ENCODE assay signal across 8 cellular contexts in the genomic region with DNA sequence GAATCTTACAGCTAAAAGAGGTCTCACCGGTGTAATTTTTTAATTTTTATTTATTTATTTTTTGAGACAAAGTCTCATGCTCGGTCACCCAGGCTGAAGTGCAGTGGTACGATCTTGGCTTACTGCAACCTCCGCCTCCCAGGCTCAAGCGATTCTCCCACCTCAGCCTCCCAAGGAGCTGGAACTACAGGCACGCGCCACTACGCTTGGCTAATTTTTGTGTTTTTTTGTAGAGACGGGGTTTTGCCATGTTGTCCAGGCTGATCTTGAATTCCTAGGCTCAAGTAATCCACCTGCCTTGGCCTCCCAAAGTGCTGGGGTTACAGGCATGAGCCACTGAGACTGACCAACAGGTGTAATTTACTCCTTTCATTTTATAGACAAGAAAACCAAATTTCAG.
DNase-seq lines count a peak whose midpoint lies in the region; ATAC-seq and TF ChIP-seq lines count a peak whose summit lies in the region.
"Not testable (repeated sequence)": the region's sequence is repeated elsewhere in the genome, so short reads cannot be mapped to it uniquely, and the experiment has no call there.

No MANE protein-coding gene starts in this region.

- not testable (repeated sequence) for H3K36me3 ChIP-seq in esophagus squamous epithelium; muscle layer of duodenum (ENCODE audit: control insufficient read depth in 1 of 2, insufficient read depth in 2 of 2, low read length in 2 of 2); spleen; upper lobe of left lung

- CTCF ChIA-PET in activated CD4-positive, alpha-beta T cell treated with anti-CD3 and anti-CD28 coated beads for 36 hours (lab: Charles Lee), result interaction anchor here (0.7 to 5.5 kb wide), 18 partner anchors 8 to 382 kb away, joined by 3 to 102 read pairs (median 4); partner anchors contain the start of gene CREM

- H3K27ac Mint-ChIP-seq in activated CD4-positive, alpha-beta T cell treated with anti-CD3 and anti-CD28 coated beads for 36 hours, result peak overlapping the region; percentile 74
- not testable (repeated sequence) for H3K27ac Mint-ChIP-seq in activated T-cell treated with anti-CD3 and anti-CD28 coated beads, Interleukin-2, amount 50 U/mL, for 72 hours
- H3K27ac Mint-ChIP-seq in activated naive CD8-positive, alpha-beta T cell treated with anti-CD3 and anti-CD28 coated beads, Interleukin-2, amount 50 U/mL, for 24 hours, result peak overlapping the region; percentile 50
- H3K27ac Mint-ChIP-seq in immature natural killer cell, result peak overlapping the region; percentile 97 to 100 (median 98)

- H3K27ac ChIP-seq in esophagus squamous epithelium (peak overlapping the region in 3 of 4 donors; percentile 12 to 43 (median 24)), muscle layer of duodenum (ENCODE audit: low read length) (peak overlapping the region; percentile 40), spleen (peak overlapping the region in 6 of 8 donors; percentile 26 to 81 (median 72)), upper lobe of left lung (peak overlapping the region; percentile 6 to 45 (median 17))

- not testable (repeated sequence) for H3K27me3 Mint-ChIP-seq in activated CD4-positive, alpha-beta T cell treated with anti-CD3 and anti-CD28 coated beads for 36 hours; activated T-cell treated with anti-CD3 and anti-CD28 coated beads, Interleukin-2, amount 50 U/mL, for 72 hours (ENCODE audit: low read depth); activated naive CD8-positive, alpha-beta T cell treated with anti-CD3 and anti-CD28 coated beads, Interleukin-2, amount 50 U/mL, for 24 hours; immature natural killer cell (ENCODE audit: low read depth in 3 of 3)

- ATAC-seq in activated CD4-positive, alpha-beta T cell treated with anti-CD3 and anti-CD28 coated beads for 36 hours; activated T-cell treated with anti-CD3 and anti-CD28 coated beads, Interleukin-2, amount 50 U/mL, for 72 hours (replicated peaks in 1 of 2); activated naive CD8-positive, alpha-beta T cell treated with anti-CD3 and anti-CD28 coated beads, Interleukin-2, amount 50 U/mL, for 24 hours; upper lobe of left lung (ENCODE audit: low FRiP score in 2 of 2): not testable (repeated sequence)

- H3K9me3 ChIP-seq in esophagus squamous epithelium; muscle layer of duodenum (ENCODE audit: control insufficient read depth in 1 of 2, low read length in 2 of 2); spleen; upper lobe of left lung: not testable (repeated sequence)

- H3K4me3 ChIP-seq in esophagus squamous epithelium; muscle layer of duodenum (ENCODE audit: low read depth in 1 of 2, low read length in 2 of 2); upper lobe of left lung: not testable (repeated sequence)
- peak overlapping the region in 1 of 8 donors; percentile 14 for H3K4me3 ChIP-seq in spleen

- TF ChIP-seq CTCF in esophagus squamous epithelium (IDR thresholded peaks at IDR 0.05); spleen (IDR thresholded peaks at IDR 0.05 in 8 of 11, conservative IDR thresholded peaks at IDR 0.05 in 3 of 11); upper lobe of left lung (IDR thresholded peaks at IDR 0.05): not testable (repeated sequence)

- H3K4me3 Mint-ChIP-seq in activated CD4-positive, alpha-beta T cell treated with anti-CD3 and anti-CD28 coated beads for 36 hours; activated naive CD8-positive, alpha-beta T cell treated with anti-CD3 and anti-CD28 coated beads, Interleukin-2, amount 50 U/mL, for 24 hours: not testable (repeated sequence)
- peak overlapping the region; percentile 45 to 53 for H3K4me3 Mint-ChIP-seq in activated T-cell treated with anti-CD3 and anti-CD28 coated beads, Interleukin-2, amount 50 U/mL, for 72 hours
- H3K4me3 Mint-ChIP-seq in immature natural killer cell, result peak overlapping the region; percentile 81 to 95 (median 84)

- TF ChIP-seq EP300 in upper lobe of left lung (IDR thresholded peaks at IDR 0.05), result not testable (repeated sequence)

- intact Hi-C loops in activated CD4-positive, alpha-beta T cell treated with anti-CD3 and anti-CD28 coated beads for 36 hours (cut with DNase I, micrococcal nuclease), result loop anchor here (5.0 to 10.0 kb wide), 2 partner anchors 125 to 562 kb away; no protein-coding TSS in a partner anchor
- intact Hi-C loops in esophagus squamous epithelium (cut with DNase I), result loop anchor here (5.0 kb wide), 1 partner anchor 95 kb away; no protein-coding TSS in a partner anchor
- intact Hi-C loops in spleen (cut with DNase I; ENCODE audit: low total_unique reads), result not testable (repeated sequence)

- H3K27me3 ChIP-seq in esophagus squamous epithelium; muscle layer of duodenum (ENCODE audit: low read depth, low read length); spleen (replicated peaks in 1 of 7); upper lobe of left lung: not testable (repeated sequence)

- H3K36me3 Mint-ChIP-seq in activated CD4-positive, alpha-beta T cell treated with anti-CD3 and anti-CD28 coated beads for 36 hours (ENCODE audit: low read depth); activated T-cell treated with anti-CD3 and anti-CD28 coated beads, Interleukin-2, amount 50 U/mL, for 72 hours (ENCODE audit: insufficient read depth in 2 of 2); activated naive CD8-positive, alpha-beta T cell treated with anti-CD3 and anti-CD28 coated beads, Interleukin-2, amount 50 U/mL, for 24 hours (ENCODE audit: low read depth); immature natural killer cell: not testable (repeated sequence)

- DNase-seq in activated CD4-positive, alpha-beta T cell treated with anti-CD3 and anti-CD28 coated beads for 36 hours; activated T-cell treated with anti-CD3 and anti-CD28 coated beads, Interleukin-2, amount 50 U/mL, for 72 hours; activated naive CD8-positive, alpha-beta T cell treated with anti-CD3 and anti-CD28 coated beads, Interleukin-2, amount 50 U/mL, for 24 hours; esophagus squamous epithelium (lab: John Stamatoyannopoulos, UW); immature natural killer cell; spleen; upper lobe of left lung: not testable (repeated sequence)

- not testable (repeated sequence) for H3K9me3 Mint-ChIP-seq in activated CD4-positive, alpha-beta T cell treated with anti-CD3 and anti-CD28 coated beads for 36 hours (ENCODE audit: low read depth); activated T-cell treated with anti-CD3 and anti-CD28 coated beads, Interleukin-2, amount 50 U/mL, for 72 hours; activated naive CD8-positive, alpha-beta T cell treated with anti-CD3 and anti-CD28 coated beads, Interleukin-2, amount 50 U/mL, for 24 hours; immature natural killer cell

- peaks cover 0 to 31% (median 5%) of the 10 kb centered on the region in 3 donors for H3K4me1 ChIP-seq in esophagus squamous epithelium
- not testable (repeated sequence) for H3K4me1 ChIP-seq in muscle layer of duodenum (ENCODE audit: control insufficient read depth in 1 of 2, insufficient read depth in 2 of 2, low read length in 2 of 2)
- peaks cover 16 to 50% (median 27%) of the 10 kb centered on the region in 6 donors for H3K4me1 ChIP-seq in spleen
- peaks cover 22 to 29% (median 25%) of the 10 kb centered on the region in 4 donors for H3K4me1 ChIP-seq in upper lobe of left lung

- POLR2A ChIA-PET in activated CD4-positive, alpha-beta T cell treated with anti-CD3 and anti-CD28 coated beads for 36 hours (lab: Charles Lee), result interaction anchor here (1.2 kb wide), 1 partner anchor 91 kb away, joined by 3 read pairs; no protein-coding TSS in a partner anchor

- not testable (repeated sequence) for TF ChIP-seq POLR2A in esophagus squamous epithelium (IDR thresholded peaks at IDR 0.05); spleen (IDR thresholded peaks at IDR 0.05); upper lobe of left lung (IDR thresholded peaks at IDR 0.05)

- 84 to 85% methylated on average over 6 to 9 of the region's 9 CpGs for WGBS in esophagus squamous epithelium, 2 donors
- WGBS in spleen, 5 donors, result 64 to 79% (median 69%) methylated on average over 9 of the region's 9 CpGs
- 74 to 77% methylated on average over 9 of the region's 9 CpGs for WGBS in upper lobe of left lung, 2 donors

- peaks cover 52% of the 10 kb centered on the region for H3K4me1 Mint-ChIP-seq in activated CD4-positive, alpha-beta T cell treated with anti-CD3 and anti-CD28 coated beads for 36 hours
- H3K4me1 Mint-ChIP-seq in activated T-cell treated with anti-CD3 and anti-CD28 coated beads, Interleukin-2, amount 50 U/mL, for 72 hours (ENCODE audit: low read depth), result peaks cover 57% of the 10 kb centered on the region
- H3K4me1 Mint-ChIP-seq in activated naive CD8-positive, alpha-beta T cell treated with anti-CD3 and anti-CD28 coated beads, Interleukin-2, amount 50 U/mL, for 24 hours, result peaks cover 58% of the 10 kb centered on the region
- peaks cover 53 to 68% of the 10 kb centered on the region in 2 donors for H3K4me1 Mint-ChIP-seq in immature natural killer cell

Comparison
In these comparisons a context has a peak if more than half of its experiments do, and no peak if none do; other contexts are left out.
1. H3K27ac ChIP-seq: peak in every context shown above with its lines; median percentile 72 in spleen; 40 in muscle layer of duodenum; 24 in esophagus squamous epithelium; 17 in upper lobe of left lung.